Comparison of ENCODE assay signal across 8 cellular contexts in genomic region chr16:31179747-31180458, GRCh38. TPM values are rescaled to one million over a fixed set of nuclear protein-coding genes. Genes with fewer than 3 reads are reported as not detected.
A peak's percentile ranks its signal among the peaks of the same experiment; 100 is the strongest.
DNase-seq lines count a peak whose midpoint lies in the region; ATAC-seq and TF ChIP-seq lines count a peak whose summit lies in the region.

Gene FUS, plus strand, starts transcription at chr16:31180139. Its CDS starts 76 bp downstream, at chr16:31180215.

- H3K4me3 Mint-ChIP-seq in activated naive CD8-positive, alpha-beta T cell, result peak within 1 kb of the TSS; percentile 99
- peak within 1 kb of the TSS; percentile 95 for H3K4me3 Mint-ChIP-seq in osteocyte (ENCODE audit: unreplicated experiment)

- H3K27ac ChIP-seq in thoracic aorta, result peak within 1 kb of the TSS; percentile 97

- peak within 1 kb of the TSS; percentile 99 for H3K4me3 ChIP-seq in thoracic aorta

- H3K27ac Mint-ChIP-seq in activated naive CD8-positive, alpha-beta T cell, result peak within 1 kb of the TSS; percentile 100
- peak within 1 kb of the TSS; percentile 100 for H3K27ac Mint-ChIP-seq in osteocyte (ENCODE audit: unreplicated experiment)

- no peaks in the 10 kb centered on the region for H3K27me3 Mint-ChIP-seq in activated naive CD8-positive, alpha-beta T cell
- H3K27me3 Mint-ChIP-seq in osteocyte (ENCODE audit: unreplicated experiment), result no peaks in the 10 kb centered on the region

- H3K4me1 ChIP-seq in thoracic aorta (ENCODE audit: control insufficient read depth in 1 of 2, low read depth in 2 of 2), result peaks cover 25 to 39% of the 10 kb centered on the region in 2 donors

- no peaks in the 10 kb centered on the region for H3K27me3 ChIP-seq in thoracic aorta (replicated peaks; ENCODE audit: insufficient read depth)

- peaks cover 52% of the 10 kb centered on the region for H3K4me1 Mint-ChIP-seq in activated naive CD8-positive, alpha-beta T cell (ENCODE audit: low read depth)
- H3K4me1 Mint-ChIP-seq in osteocyte (ENCODE audit: unreplicated experiment), result peaks cover 43% of the 10 kb centered on the region

- no peaks in the 10 kb centered on the region for H3K9me3 ChIP-seq in thoracic aorta

- peak; percentile 60 for ATAC-seq in HG02588 (IDR thresholded peaks at IDR 0.05; ENCODE audit: unreplicated experiment)
- peak; percentile 85 for ATAC-seq in thoracic aorta (ENCODE audit: insufficient number of reproducible peaks, low FRiP score, low read depth)

- DNase-seq in GM10266 (ENCODE audit: extremely low spot score) (peak; percentile 96), NCI-H1092 (lab: John Stamatoyannopoulos, UW) (peak; percentile 86), SKM-1 treated with dmso at 0.1 percent for 144 hours (lab: John Stamatoyannopoulos, UW; ENCODE audit: unreplicated experiment) (peak; percentile 90), glomerular visceral epithelial cell (ENCODE audit: extremely low spot score) (peak; percentile 89), osteocyte (ENCODE audit: extremely low spot score, unreplicated experiment) (peak; percentile 96), thoracic aorta (ENCODE audit: low spot score) (peak; percentile 41)

- H3K36me3 Mint-ChIP-seq in activated naive CD8-positive, alpha-beta T cell, result peaks cover 17% of the 10 kb centered on the region
- peaks cover 21% of the 10 kb centered on the region for H3K36me3 Mint-ChIP-seq in osteocyte (ENCODE audit: unreplicated experiment)

- H3K36me3 ChIP-seq in thoracic aorta, result peaks cover 20% of the 10 kb centered on the region

- no peaks in the 10 kb centered on the region for H3K9me3 Mint-ChIP-seq in activated naive CD8-positive, alpha-beta T cell (ENCODE audit: low read depth)
- no peaks in the 10 kb centered on the region for H3K9me3 Mint-ChIP-seq in osteocyte (ENCODE audit: unreplicated experiment)

- no peak for TF ChIP-seq CTCF in GM10266 (IDR thresholded peaks at IDR 0.05; ENCODE audit: control insufficient read depth, insufficient read depth, low read depth, missing control alignments)
- no peak for TF ChIP-seq CTCF in osteocyte (IDR thresholded peaks at IDR 0.05)
- TF ChIP-seq CTCF in thoracic aorta (IDR thresholded peaks at IDR 0.05), result no peak

RNA-seq across cellular contexts. Expression of gene FUS, which starts in this region (rescaled TPM):
- 334 and 346 TPM in 2 replicates for total RNA-seq in osteocyte
- total RNA-seq in thoracic aorta, result 100 to 1,000 TPM in 1 of 2 donors, 10 to 100 TPM in 1; 63.9 to 141 TPM

Comparison
In these comparisons a context has a peak if more than half of its experiments do, and no peak if none do; other contexts are left out.
1. Peak in every context shown above with its lines: DNase-seq, ATAC-seq, H3K4me3 ChIP-seq and H3K27ac ChIP-seq.
2. DNase-seq: peak in every context shown above with its lines; median percentile 96 in GM10266; 96 in osteocyte; 90 in SKM-1 treated with dmso at 0.1 percent for 144 hours; 89 in glomerular visceral epithelial cell; 86 in NCI-H1092; 41 in thoracic aorta.